In the genomic region with DNA sequence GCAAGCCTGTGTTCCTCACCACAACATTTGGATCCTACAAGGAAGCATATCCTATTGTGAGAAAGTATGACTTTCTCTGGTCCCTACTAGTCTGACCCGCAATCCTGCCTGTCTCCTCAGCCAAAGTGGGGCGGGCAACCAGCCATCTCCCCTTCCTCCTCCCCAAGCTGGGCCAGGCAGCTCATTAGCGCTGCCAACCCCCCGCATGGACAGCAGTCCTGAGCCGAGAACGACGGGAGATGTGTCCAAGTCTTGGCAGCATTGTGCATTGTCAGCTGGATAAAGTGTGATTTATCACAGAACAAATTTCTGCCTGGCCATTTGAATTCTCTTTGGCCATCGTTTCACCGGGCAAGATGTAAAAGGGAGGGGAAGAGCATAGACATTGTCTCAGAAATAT, we compare ENCODE assay signal across 19 cellular contexts.
"Had no signal": no experiment of that assay in that cellular context is flagged by ENCODE, and none has a peak within 500 bp of the region (broad histone marks: within the 10 kb centered on the region; RNA-seq: fewer than 3 reads in every experiment).

No MANE protein-coding gene starts in this region.

- H3K4me3 Mint-ChIP-seq: activated B cell treated with CpG ODN at 0.5 μM for 24 hours; activated CD8-positive, alpha-beta T cell treated with anti-CD3 and anti-CD28 coated beads for 36 hours; activated naive CD4-positive, alpha-beta T cell treated with anti-CD3 and anti-CD28 coated beads, Interleukin-2, amount 50 U/mL, for 24 hours; activated T-cell treated with anti-CD3 and anti-CD28 coated beads, Interleukin-2, amount 50 U/mL, for 4 hours; central memory CD8-positive, alpha-beta T cell; naive thymus-derived CD8-positive, alpha-beta T cell; stimulated activated naive CD8-positive, alpha-beta T cell treated with anti-CD3 and anti-CD28 coated beads, Interleukin-15, Interleukin-2, amounts not matched to agents 100 ng/mL and 50 ng/mL, for 24 hours; T-helper 2 cell treated with Interferon-gamma antibody and Interleukin-4, amounts not matched to agents 5 μg/mL and 100 μg/mL, for 36 hours had no signal

- H3K27ac Mint-ChIP-seq: activated B cell treated with CpG ODN at 0.5 μM for 24 hours; activated CD8-positive, alpha-beta T cell treated with anti-CD3 and anti-CD28 coated beads for 36 hours; activated naive CD4-positive, alpha-beta T cell treated with anti-CD3 and anti-CD28 coated beads, Interleukin-2, amount 50 U/mL, for 24 hours; naive thymus-derived CD8-positive, alpha-beta T cell; stimulated activated naive CD8-positive, alpha-beta T cell treated with anti-CD3 and anti-CD28 coated beads, Interleukin-15, Interleukin-2, amounts not matched to agents 100 ng/mL and 50 ng/mL, for 24 hours; T-helper 2 cell treated with Interferon-gamma antibody and Interleukin-4, amounts not matched to agents 5 μg/mL and 100 μg/mL, for 36 hours had no signal

- H3K27ac ChIP-seq: adrenal gland, body of pancreas, epithelial cell of prostate, heart left ventricle, left lung had no signal

- H3K27me3 ChIP-seq: adrenal gland, body of pancreas, heart left ventricle, left lung had no signal

- H3K4me1 Mint-ChIP-seq: activated B cell treated with CpG ODN at 0.5 μM for 24 hours; activated naive CD4-positive, alpha-beta T cell treated with anti-CD3 and anti-CD28 coated beads, Interleukin-2, amount 50 U/mL, for 24 hours; naive thymus-derived CD8-positive, alpha-beta T cell had no signal

- ATAC-seq: activated CD8-positive, alpha-beta T cell treated with anti-CD3 and anti-CD28 coated beads for 36 hours; activated T-cell treated with anti-CD3 and anti-CD28 coated beads, Interleukin-2, amount 50 U/mL, for 4 hours; body of pancreas; heart left ventricle; left lung; naive thymus-derived CD8-positive, alpha-beta T cell; sciatic nerve had no signal

- H3K36me3 ChIP-seq: adrenal gland, heart left ventricle, left lung had no signal

- H3K36me3 Mint-ChIP-seq: activated naive CD4-positive, alpha-beta T cell treated with anti-CD3 and anti-CD28 coated beads, Interleukin-2, amount 50 U/mL, for 24 hours; naive thymus-derived CD8-positive, alpha-beta T cell had no signal

- H3K4me1 ChIP-seq: adrenal gland, body of pancreas, heart left ventricle, left lung had no signal

- H3K4me3 ChIP-seq: adrenal gland, body of pancreas, heart left ventricle, left lung had no signal

- H3K9me3 Mint-ChIP-seq: activated B cell treated with CpG ODN at 0.5 μM for 24 hours; activated CD8-positive, alpha-beta T cell treated with anti-CD3 and anti-CD28 coated beads for 36 hours; activated naive CD4-positive, alpha-beta T cell treated with anti-CD3 and anti-CD28 coated beads, Interleukin-2, amount 50 U/mL, for 24 hours; central memory CD8-positive, alpha-beta T cell had no signal

- H3K9me3 ChIP-seq: adrenal gland, body of pancreas, heart left ventricle, left lung had no signal

- H3K27me3 Mint-ChIP-seq: activated B cell treated with CpG ODN at 0.5 μM for 24 hours; activated CD8-positive, alpha-beta T cell treated with anti-CD3 and anti-CD28 coated beads for 36 hours; activated naive CD4-positive, alpha-beta T cell treated with anti-CD3 and anti-CD28 coated beads, Interleukin-2, amount 50 U/mL, for 24 hours; central memory CD8-positive, alpha-beta T cell; stimulated activated naive CD8-positive, alpha-beta T cell treated with anti-CD3 and anti-CD28 coated beads, Interleukin-15, Interleukin-2, amounts not matched to agents 100 ng/mL and 50 ng/mL, for 24 hours had no signal

- DNase-seq: activated B cell treated with CpG ODN at 0.5 μM for 24 hours; activated CD4-positive, alpha-beta T cell treated with anti-CD3 and anti-CD28 coated beads for 48 hours; activated CD8-positive, alpha-beta T cell treated with anti-CD3 and anti-CD28 coated beads for 36 hours; activated effector memory CD4-positive, alpha-beta T cell treated with anti-CD3 and anti-CD28 coated beads, Interleukin-2, amount 50 U/mL, for 16 hours; activated T-cell treated with anti-CD3 and anti-CD28 coated beads, Interleukin-2, amount 50 U/mL, for 4 hours; adrenal gland; body of pancreas; effector memory CD4-positive, alpha-beta T cell; foreskin melanocyte; heart left ventricle; left lung; mammary epithelial cell; naive thymus-derived CD8-positive, alpha-beta T cell had no signal
